1 cellular context compared by ENCODE assay signal in the genomic region with DNA sequence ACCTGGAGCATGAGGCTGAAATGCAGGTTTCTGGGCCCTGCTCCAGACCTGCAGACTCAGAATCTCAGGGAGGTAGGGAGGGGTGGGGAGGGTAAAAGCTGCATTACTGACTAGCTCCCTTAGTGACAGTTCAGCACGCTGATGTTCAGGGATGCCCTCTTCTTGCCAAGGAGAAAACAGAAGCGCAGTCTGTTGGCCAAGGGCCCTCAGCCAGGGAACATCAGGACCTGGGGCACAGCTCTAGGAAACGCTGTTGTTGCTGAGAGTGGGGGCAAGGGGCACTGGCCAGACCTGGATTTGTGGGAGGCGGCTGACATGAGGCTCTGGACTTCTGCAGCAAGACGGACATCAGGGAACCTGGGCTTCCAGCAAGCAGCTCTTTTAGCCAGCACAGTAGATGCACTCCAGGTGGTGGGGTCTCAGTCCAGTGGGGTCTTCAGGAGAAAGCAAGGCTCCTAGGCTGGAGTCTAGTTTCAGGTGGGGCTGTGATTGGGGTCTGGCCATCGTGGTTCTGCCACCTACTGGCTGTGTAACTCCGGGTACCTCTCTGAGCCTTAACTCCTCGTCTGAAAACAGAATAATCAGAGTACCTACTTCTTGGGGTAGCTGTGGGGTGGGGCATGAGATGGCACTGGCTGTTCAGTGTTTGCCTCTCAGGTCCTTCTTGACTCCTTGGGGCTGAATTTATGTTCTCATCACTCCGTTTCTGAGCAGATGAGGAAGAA.
TF ChIP-seq lines count a peak whose summit lies in the region.

No MANE protein-coding gene starts in this region.

TF ChIP-seq in GM23338, 12 proteins besides CTCF, POLR2A, EP300 and RAD21 (continued from another document):
- TF ChIP-seq ZNF462 (CRISPR knock-in tag; IDR thresholded peaks at IDR 0.05) (no peak), STAT1 (IDR thresholded peaks at IDR 0.05; ENCODE audit: unreplicated experiment) (no peak), POLR2AphosphoS5 (IDR thresholded peaks at IDR 0.05; ENCODE audit: low read depth) (no peak), ZNF331 (CRISPR knock-in tag; IDR thresholded peaks at IDR 0.05; ENCODE audit: low read depth) (no peak)
